In the genomic region with DNA sequence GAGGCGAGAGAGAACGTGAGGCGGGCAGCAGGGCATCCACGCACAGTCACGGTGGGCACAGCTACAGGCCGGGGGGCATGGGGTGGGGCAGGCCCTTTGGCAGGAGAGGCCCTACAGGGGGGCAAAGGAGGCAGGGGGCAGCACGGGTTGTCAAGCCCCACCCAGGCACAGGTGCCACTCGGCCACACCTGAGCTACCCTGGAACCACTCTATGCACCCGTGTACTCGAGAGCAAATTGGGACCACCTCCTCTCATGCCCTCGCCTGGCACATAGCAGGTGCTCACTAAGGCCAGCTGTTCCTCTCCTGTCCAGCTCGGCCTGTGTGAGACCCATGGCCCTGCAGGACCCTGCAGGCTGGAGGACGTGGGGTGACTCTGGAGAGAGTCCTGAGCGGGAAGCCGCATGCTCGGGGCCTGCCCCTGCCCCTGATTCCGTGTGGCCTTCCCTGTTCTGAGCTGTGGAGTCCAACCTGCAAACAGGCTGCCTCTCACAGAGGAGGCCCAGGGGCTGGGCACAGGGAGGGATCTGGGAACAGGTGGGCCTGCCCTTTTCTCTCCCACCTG, we compare ENCODE assay signal across 22 cellular contexts. TPM values are rescaled to one million over a fixed set of nuclear protein-coding genes. Genes with fewer than 3 reads are reported as not detected.
A peak's percentile ranks its signal among the peaks of the same experiment; 100 is the strongest.
DNase-seq lines count a peak whose midpoint lies in the region; ATAC-seq and TF ChIP-seq lines count a peak whose summit lies in the region.
"Had no signal": no experiment of that assay in that cellular context is flagged by ENCODE, and none has a peak within 500 bp of the region (broad histone marks: within the 10 kb centered on the region; RNA-seq: fewer than 3 reads in every experiment).

No MANE protein-coding gene starts in this region.

- peaks cover 4% of the 10 kb centered on the region for H3K9me3 Mint-ChIP-seq in activated CD4-positive, alpha-beta memory T cell treated with anti-CD3 and anti-CD28 coated beads, Interleukin-2, amount 10 ng/mL, durations not matched to agents 7 days and 5 days
- H3K9me3 Mint-ChIP-seq in progenitor cell of endocrine pancreas (ENCODE audit: low read depth) = peaks cover 14% of the 10 kb centered on the region
- H3K9me3 Mint-ChIP-seq in activated CD4-positive, alpha-beta T cell treated with anti-CD3 and anti-CD28 coated beads for 36 hours (ENCODE audit: low read depth) = peaks cover 13% of the 10 kb centered on the region

- H3K27ac Mint-ChIP-seq in activated CD4-positive, alpha-beta memory T cell treated with anti-CD3 and anti-CD28 coated beads, Interleukin-2, amount 10 ng/mL, durations not matched to agents 7 days and 5 days = no peak overlapping the region
- H3K27ac Mint-ChIP-seq in progenitor cell of endocrine pancreas = no peak overlapping the region
- H3K27ac Mint-ChIP-seq in activated CD4-positive, alpha-beta T cell treated with anti-CD3 and anti-CD28 coated beads for 36 hours = no peak overlapping the region
- H3K27ac Mint-ChIP-seq: activated naive CD4-positive, alpha-beta T cell treated with anti-CD3 and anti-CD28 coated beads, Interleukin-2, amount 50 U/mL, for 72 hours; CD4-positive, CD25-positive, alpha-beta regulatory T cell; T-cell had no signal

- H3K4me3 ChIP-seq in BE2C (ENCODE audit: low read depth, low read length) (no peak overlapping the region), liver (ENCODE audit: low read depth in 1 of 3, low read length in 3 of 3) (peak overlapping the region in 1 of 3 donors; percentile 41), MG63 (no peak overlapping the region), foreskin fibroblast (ENCODE audit: low read depth in 1 of 2, low read length in 2 of 2) (no peak overlapping the region)
- H3K4me3 ChIP-seq: dorsolateral prefrontal cortex, gastrocnemius medialis had no signal

- 72% methylated on average over 17 of the region's 17 CpGs for WGBS in liver

- ATAC-seq in activated CD4-positive, alpha-beta T cell treated with anti-CD3 and anti-CD28 coated beads for 36 hours = no peak
- ATAC-seq in GM19023 (IDR thresholded peaks at IDR 0.05; ENCODE audit: unreplicated experiment) = no peak
- ATAC-seq: activated naive CD4-positive, alpha-beta T cell treated with anti-CD3 and anti-CD28 coated beads, Interleukin-2, amount 50 U/mL, for 72 hours; activated T-cell treated with anti-CD3 and anti-CD28 coated beads, Interleukin-2, amount 50 U/mL, for 4 hours; gastrocnemius medialis; left colon; T-cell had no signal

- no peaks in the 10 kb centered on the region for H3K36me3 Mint-ChIP-seq in activated CD4-positive, alpha-beta memory T cell treated with anti-CD3 and anti-CD28 coated beads, Interleukin-2, amount 10 ng/mL, durations not matched to agents 7 days and 5 days (ENCODE audit: low read depth)
- peaks cover 50% of the 10 kb centered on the region for H3K36me3 Mint-ChIP-seq in progenitor cell of endocrine pancreas (ENCODE audit: insufficient read depth)
- peaks cover 14% of the 10 kb centered on the region for H3K36me3 Mint-ChIP-seq in activated CD4-positive, alpha-beta T cell treated with anti-CD3 and anti-CD28 coated beads for 36 hours (ENCODE audit: low read depth)

- TF ChIP-seq CTCF in BE2C (IDR thresholded peaks at IDR 0.05; ENCODE audit: low read depth, low read length) (no peak), liver (IDR thresholded peaks at IDR 0.05; ENCODE audit: low read depth, low read length, missing input control) (no peak), progenitor cell of endocrine pancreas (IDR thresholded peaks at IDR 0.05; ENCODE audit: unreplicated experiment) (no peak), foreskin fibroblast (IDR thresholded peaks at IDR 0.05; ENCODE audit: low read depth, low read length) (no peak)

- peaks cover 4% of the 10 kb centered on the region for H3K9me3 ChIP-seq in BE2C
- H3K9me3 ChIP-seq in liver (ENCODE audit: control insufficient read depth in 4 of 4, low read length in 3 of 4) = no peaks in the 10 kb centered on the region
- H3K9me3 ChIP-seq in MG63 = peaks cover 12% of the 10 kb centered on the region

- no peaks in the 10 kb centered on the region for H3K4me1 Mint-ChIP-seq in activated CD4-positive, alpha-beta memory T cell treated with anti-CD3 and anti-CD28 coated beads, Interleukin-2, amount 10 ng/mL, durations not matched to agents 7 days and 5 days
- H3K4me1 Mint-ChIP-seq in progenitor cell of endocrine pancreas (ENCODE audit: low read depth) = no peaks in the 10 kb centered on the region
- H3K4me1 Mint-ChIP-seq in activated CD4-positive, alpha-beta T cell treated with anti-CD3 and anti-CD28 coated beads for 36 hours = no peaks in the 10 kb centered on the region
- H3K4me1 Mint-ChIP-seq: CD4-positive, CD25-positive, alpha-beta regulatory T cell; T-cell had no signal

- H3K4me3 Mint-ChIP-seq in activated CD4-positive, alpha-beta memory T cell treated with anti-CD3 and anti-CD28 coated beads, Interleukin-2, amount 10 ng/mL, durations not matched to agents 7 days and 5 days = no peak overlapping the region
- H3K4me3 Mint-ChIP-seq in progenitor cell of endocrine pancreas (ENCODE audit: low read depth) = no peak overlapping the region
- no peak overlapping the region for H3K4me3 Mint-ChIP-seq in activated CD4-positive, alpha-beta T cell treated with anti-CD3 and anti-CD28 coated beads for 36 hours
- H3K4me3 Mint-ChIP-seq: activated T-cell treated with anti-CD3 and anti-CD28 coated beads, Interleukin-2, amount 50 U/mL, for 4 hours; CD4-positive, CD25-positive, alpha-beta regulatory T cell; T-cell had no signal

- peak overlapping the region in 1 of 2 donors; percentile 47 for H3K9ac ChIP-seq in liver (ENCODE audit: low read depth in 1 of 2, low read length in 2 of 2)

- no peak for TF ChIP-seq RAD21 in liver (IDR thresholded peaks at IDR 0.05)

- intact Hi-C loops in activated CD4-positive, alpha-beta T cell treated with anti-CD3 and anti-CD28 coated beads for 36 hours (cut with DNase I, micrococcal nuclease) = no loop called here

- H3K27me3 ChIP-seq in BE2C = no peaks in the 10 kb centered on the region
- H3K27me3 ChIP-seq in liver (ENCODE audit: control insufficient read depth in 4 of 4, insufficient read depth in 4 of 4, low read length in 3 of 4) = no peaks in the 10 kb centered on the region
- H3K27me3 ChIP-seq in MG63 = no peaks in the 10 kb centered on the region
- H3K27me3 ChIP-seq: brain microvascular endothelial cell, dorsolateral prefrontal cortex, gastrocnemius medialis had no signal

- POLR2A ChIA-PET in activated CD4-positive, alpha-beta memory T cell treated with anti-CD3 and anti-CD28 coated beads, Interleukin-2, amount 10 ng/mL, durations not matched to agents 7 days and 5 days (lab: Charles Lee) = interaction anchor here (0.8 kb wide), 1 partner anchor 27 kb away, joined by 3 read pairs; no protein-coding TSS in a partner anchor
- POLR2A ChIA-PET in activated CD4-positive, alpha-beta T cell treated with anti-CD3 and anti-CD28 coated beads for 36 hours (lab: Charles Lee) = no interaction called here

- peaks cover 68% of the 10 kb centered on the region for H3K36me3 ChIP-seq in BE2C
- H3K36me3 ChIP-seq in liver (ENCODE audit: control insufficient read depth in 4 of 4, insufficient read depth in 3 of 4, low read depth in 1 of 4, low read length in 3 of 4) = peaks cover 6 to 24% (median 11%) of the 10 kb centered on the region in 4 donors
- peaks cover 58% of the 10 kb centered on the region for H3K36me3 ChIP-seq in MG63
- H3K36me3 ChIP-seq: gastrocnemius medialis had no signal

- H3K4me1 ChIP-seq in BE2C (no peaks in the 10 kb centered on the region), liver (ENCODE audit: control insufficient read depth in 4 of 4, insufficient read depth in 4 of 4, low read length in 3 of 4) (peaks cover 4 to 42% (median 29%) of the 10 kb centered on the region in 4 donors)
- H3K4me1 ChIP-seq: gastrocnemius medialis had no signal

- H3K27ac ChIP-seq in liver (ENCODE audit: low read depth in 1 of 2, low read length in 2 of 2) = peak overlapping the region; percentile 81 to 91
- H3K27ac ChIP-seq: brain microvascular endothelial cell, dorsolateral prefrontal cortex, epithelial cell of prostate, gastrocnemius medialis had no signal

- DNase-seq in BE2C (peak; percentile 5), progenitor cell of endocrine pancreas (ENCODE audit: low spot score, unreplicated experiment) (peak; percentile 3), MG63 (no peak), foreskin fibroblast (no peak)
- DNase-seq in activated CD4-positive, alpha-beta memory T cell treated with anti-CD3 and anti-CD28 coated beads, Interleukin-2, amount 10 ng/mL, durations not matched to agents 7 days and 5 days = peak; percentile 12
- DNase-seq in activated CD4-positive, alpha-beta T cell treated with anti-CD3 and anti-CD28 coated beads for 36 hours = no peak
- DNase-seq: activated T-cell treated with anti-CD3 and anti-CD28 coated beads, Interleukin-2, amount 50 U/mL, for 4 hours; brain microvascular endothelial cell; CD4-positive, CD25-positive, alpha-beta regulatory T cell; HCEC 1CT; left colon; NCI-H1436; occipital lobe; stimulated activated CD4-positive, alpha-beta T cell treated with anti-CD3 and anti-CD28 coated beads, Interleukin-2, amount 100 ng/mL, for 48 hours; substantia nigra had no signal

- CTCF ChIA-PET in activated CD4-positive, alpha-beta memory T cell treated with anti-CD3 and anti-CD28 coated beads, Interleukin-2, amount 10 ng/mL, durations not matched to agents 7 days and 5 days (lab: Charles Lee) = no interaction called here
- CTCF ChIA-PET in activated CD4-positive, alpha-beta T cell treated with anti-CD3 and anti-CD28 coated beads for 36 hours (lab: Charles Lee) = interaction anchor here (0.7 kb wide), 1 partner anchor 9 kb away, joined by 3 read pairs; no protein-coding TSS in a partner anchor

- no peaks in the 10 kb centered on the region for H3K27me3 Mint-ChIP-seq in activated CD4-positive, alpha-beta memory T cell treated with anti-CD3 and anti-CD28 coated beads, Interleukin-2, amount 10 ng/mL, durations not matched to agents 7 days and 5 days
- H3K27me3 Mint-ChIP-seq in progenitor cell of endocrine pancreas = no peaks in the 10 kb centered on the region
- H3K27me3 Mint-ChIP-seq in activated CD4-positive, alpha-beta T cell treated with anti-CD3 and anti-CD28 coated beads for 36 hours = no peaks in the 10 kb centered on the region
- H3K27me3 Mint-ChIP-seq: CD4-positive, CD25-positive, alpha-beta regulatory T cell; T-cell had no signal

TF ChIP-seq in liver, 16 proteins besides CTCF, POLR2A, EP300 and RAD21 (continues in another document):
- TF ChIP-seq FOXA1 (IDR thresholded peaks at IDR 0.05) = no peak
- no peak for TF ChIP-seq GABPA (IDR thresholded peaks at IDR 0.05 in 1 of 2, conservative IDR thresholded peaks at IDR 0.05 in 1 of 2)
- TF ChIP-seq YY1 (IDR thresholded peaks at IDR 0.05) = no peak

RNA-seq across cellular contexts. Expression of a gene that starts 31.4 kb away (rescaled TPM):
- 6.3 TPM for polyA plus RNA-seq in BE2C (2012; ENCODE audit: insufficient read depth, insufficient read length, low read depth)
- under 1 TPM; 0.50 to 0.88 TPM for total RNA-seq in activated CD4-positive, alpha-beta memory T cell treated with anti-CD3 and anti-CD28 coated beads, Interleukin-2, amount 10 ng/mL, durations not matched to agents 7 days and 5 days
- total RNA-seq in liver = 100 to 1,000 TPM in 1 of 2 donors, 10 to 100 TPM in 1; 53.7 to 291 TPM
- polyA plus RNA-seq in liver = 10 to 100 TPM; 57.1 to 69.7 TPM
- total RNA-seq in progenitor cell of endocrine pancreas = 4.2 and 5.1 TPM in 2 replicates
- total RNA-seq in MG63 (2014; rRNA removed; shearing (Covaris generic); ENCODE audit: low replicate concordance) = 0.66 TPM in 1 of 2 replicates, not detected in the other
- total RNA-seq in activated CD4-positive, alpha-beta T cell treated with anti-CD3 and anti-CD28 coated beads for 36 hours = 1 to 10 TPM; 7.8 to 8.2 TPM

Comparison
In these comparisons a context has a peak if more than half of its experiments do, and no peak if none do; other contexts are left out.
1. DNase-seq: peak in BE2C (single experiment), activated CD4-positive, alpha-beta memory T cell treated with anti-CD3 and anti-CD28 coated beads, Interleukin-2, amount 10 ng/mL, durations not matched to agents 7 days and 5 days (single experiment) and progenitor cell of endocrine pancreas (single experiment); none in MG63 (single experiment), foreskin fibroblast (0 of 2) and activated CD4-positive, alpha-beta T cell treated with anti-CD3 and anti-CD28 coated beads for 36 hours (single experiment).